12 cellular contexts compared by ENCODE assay signal in genomic region chr20:61786230-61786629, GRCh38.
"Had no signal": no experiment of that assay in that cellular context is flagged by ENCODE, and none has a peak within 500 bp of the region (broad histone marks: within the 10 kb centered on the region; RNA-seq: fewer than 3 reads in every experiment).

No MANE protein-coding gene starts in this region.

- H3K9me3 ChIP-seq: uterus had no signal

- H3K4me1 ChIP-seq: left ventricle myocardium inferior, uterus had no signal

- H3K27ac ChIP-seq: left ventricle myocardium inferior, uterus had no signal

- H3K36me3 Mint-ChIP-seq: stimulated activated memory B cell treated with anti-CD40 and anti-IgM and Interleukin-4, amounts not matched to agents 10 μg/mL and 1 μg/mL and 100 μg/mL, for 72 hours had no signal

- DNase-seq: activated CD4-positive, alpha-beta T cell treated with anti-CD3 and anti-CD28 coated beads, Interleukin-2, amount 50 U/mL, for 1 hour; activated CD8-positive, alpha-beta memory T cell treated with anti-CD3 and anti-CD28 coated beads for 24 hours; activated naive CD4-positive, alpha-beta T cell treated with Interleukin-2 at 50 U/mL for 16 hours; kidney; left ventricle myocardium inferior; uterus had no signal

- H3K4me1 Mint-ChIP-seq: nephron; stimulated activated memory B cell treated with anti-CD40 and anti-IgM and Interleukin-4, amounts not matched to agents 10 μg/mL and 1 μg/mL and 100 μg/mL, for 72 hours had no signal

- FAIRE-seq: bronchial epithelial cell, endometrium, kidney had no signal

- H3K4me3 Mint-ChIP-seq: nephron; stimulated activated memory B cell treated with anti-CD40 and anti-IgM and Interleukin-4, amounts not matched to agents 10 μg/mL and 1 μg/mL and 100 μg/mL, for 72 hours; T-helper 2 cell treated with Interferon-gamma antibody and Interleukin-4, amounts not matched to agents 5 μg/mL and 100 μg/mL, for 36 hours had no signal

- H3K27ac Mint-ChIP-seq: nephron; stimulated activated memory B cell treated with anti-CD40 and anti-IgM and Interleukin-4, amounts not matched to agents 10 μg/mL and 1 μg/mL and 100 μg/mL, for 72 hours; T-helper 2 cell treated with Interferon-gamma antibody and Interleukin-4, amounts not matched to agents 5 μg/mL and 100 μg/mL, for 36 hours had no signal

- H3K36me3 ChIP-seq: left ventricle myocardium inferior, tibial nerve, uterus had no signal

- H3K27me3 ChIP-seq: tibial nerve, uterus had no signal

- H3K4me3 ChIP-seq: left ventricle myocardium inferior, uterus had no signal

- ATAC-seq: stimulated activated memory B cell treated with anti-CD40 and anti-IgM and Interleukin-4, amounts not matched to agents 10 μg/mL and 1 μg/mL and 100 μg/mL, for 72 hours had no signal
